ENCODE assay signal across 1 cellular context in the genomic region with DNA sequence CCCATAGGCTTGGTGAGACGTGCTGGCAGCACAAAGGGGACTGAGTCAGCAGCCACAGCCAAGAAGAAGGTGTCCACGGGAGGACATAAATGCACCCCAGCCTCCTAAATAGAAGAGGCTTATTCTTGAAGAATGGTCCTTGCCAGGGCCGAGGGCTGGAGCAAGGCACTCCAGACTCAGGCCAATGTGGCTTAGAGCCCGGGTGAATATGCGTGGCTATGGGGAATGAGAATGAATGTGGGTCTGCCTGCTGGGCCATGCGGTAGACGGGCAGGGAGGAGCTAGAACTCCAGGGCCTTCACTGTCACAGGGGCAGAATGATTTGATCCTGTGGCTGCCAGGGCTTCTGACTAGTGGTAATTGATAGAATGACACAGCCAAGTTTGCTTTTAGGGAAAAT.
TF ChIP-seq lines count a peak whose summit lies in the region.

No MANE protein-coding gene starts in this region.

TF ChIP-seq in WTC11, 78 proteins besides CTCF, POLR2A, EP300 and RAD21 (continued from another document):
- TF ChIP-seq ZNF396 (CRISPR knock-in tag; IDR thresholded peaks at IDR 0.05; ENCODE audit: borderline replicate concordance) (no peak), ZNF416 (CRISPR knock-in tag; IDR thresholded peaks at IDR 0.05) (no peak), RORB (CRISPR knock-in tag; IDR thresholded peaks at IDR 0.05) (no peak), GTF2I (CRISPR knock-in tag; conservative IDR thresholded peaks at IDR 0.05) (no peak), IRF2 (CRISPR knock-in tag; IDR thresholded peaks at IDR 0.05; ENCODE audit: borderline replicate concordance, low read depth) (no peak)
